22 cellular contexts compared by ENCODE assay signal in the genomic region with DNA sequence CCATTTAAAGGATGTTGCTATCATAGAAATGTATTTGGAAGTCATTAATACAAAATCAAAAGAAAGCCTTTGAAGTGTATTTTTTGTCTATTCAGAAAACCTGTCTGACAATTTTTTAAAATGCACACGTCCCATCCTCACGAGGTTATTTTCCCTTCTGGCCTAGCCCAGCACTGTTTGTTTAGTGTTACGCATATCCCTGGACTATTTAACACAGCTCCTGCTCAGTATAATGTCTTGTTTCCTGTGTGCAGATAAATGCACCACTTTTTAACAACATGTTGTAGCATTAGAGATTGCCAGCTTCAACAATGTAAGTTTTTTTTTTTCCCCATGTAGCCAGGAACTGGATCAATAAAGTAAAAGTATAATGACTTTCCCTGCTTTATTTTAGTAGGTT.
"Had no signal": no experiment of that assay in that cellular context is flagged by ENCODE, and none has a peak within 500 bp of the region (broad histone marks: within the 10 kb centered on the region; RNA-seq: fewer than 3 reads in every experiment).

No MANE protein-coding gene starts in this region.

- H3K9me3 ChIP-seq: colonic mucosa, gastrocnemius medialis, neutrophil, testis had no signal

- H3K27me3 ChIP-seq: brain microvascular endothelial cell, colonic mucosa, testis had no signal

- H3K4me3 ChIP-seq: colonic mucosa, gastrocnemius medialis, sigmoid colon, testis had no signal

- H3K36me3 Mint-ChIP-seq: type B pancreatic cell had no signal

- H3K4me1 ChIP-seq: colonic mucosa, gastrocnemius medialis, sigmoid colon, testis had no signal

- H3K36me3 ChIP-seq: brain microvascular endothelial cell, colonic mucosa, gastrocnemius medialis, neutrophil, sigmoid colon had no signal

- DNase-seq: activated CD4-positive, alpha-beta T cell treated with anti-CD3 and anti-CD28 coated beads, Interleukin-2, amount 10 ng/mL, durations not matched to agents 7 days and 5 days; activated CD8-positive, alpha-beta T cell treated with anti-CD3 and anti-CD28 coated beads, Interleukin-2, amount 10 ng/mL, durations not matched to agents 7 days and 5 days; activated naive CD4-positive, alpha-beta T cell treated with Interleukin-2 at 50 U/mL for 16 hours; activated T-cell treated with anti-CD3 and anti-CD28 coated beads, Interleukin-2, amount 50 U/mL, for 24 hours; aorta; brain microvascular endothelial cell; central memory CD4-positive, alpha-beta T cell; colonic mucosa; gastrocnemius medialis; head of caudate nucleus; kidney glomerular epithelial cell; left ventricle myocardium superior; sigmoid colon; stimulated activated CD4-positive, alpha-beta T cell treated with anti-CD3 and anti-CD28 coated beads, Interleukin-4, amount 100 ng/mL, for 4 hours; T-helper 9 cell; testis had no signal

- H3K27ac ChIP-seq: brain microvascular endothelial cell, colonic mucosa, gastrocnemius medialis, neutrophil, sigmoid colon, testis had no signal

- H3K4me3 Mint-ChIP-seq: activated CD4-positive, alpha-beta T cell treated with anti-CD3 and anti-CD28 coated beads, Interleukin-2, amount 10 ng/mL, durations not matched to agents 7 days and 5 days; activated CD8-positive, alpha-beta T cell treated with anti-CD3 and anti-CD28 coated beads, Interleukin-2, amount 10 ng/mL, durations not matched to agents 7 days and 5 days; activated T-cell treated with anti-CD3 and anti-CD28 coated beads, Interleukin-2, amount 50 U/mL, for 24 hours; stimulated activated memory B cell treated with anti-CD40 and anti-IgM and Interleukin-4, amounts not matched to agents 10 μg/mL and 1 μg/mL and 100 μg/mL, for 72 hours; type B pancreatic cell had no signal

- H3K27me3 Mint-ChIP-seq: activated CD4-positive, alpha-beta T cell treated with anti-CD3 and anti-CD28 coated beads, Interleukin-2, amount 10 ng/mL, durations not matched to agents 7 days and 5 days; activated T-cell treated with anti-CD3 and anti-CD28 coated beads, Interleukin-2, amount 50 U/mL, for 24 hours had no signal

- ATAC-seq: activated CD4-positive, CD25-positive, alpha-beta regulatory T cell treated with anti-CD3 and anti-CD28 coated beads, Interleukin-2, amount 50 U/mL, for 24 hours; activated CD8-positive, alpha-beta T cell treated with anti-CD3 and anti-CD28 coated beads, Interleukin-2, amount 10 ng/mL, durations not matched to agents 7 days and 5 days; esophagus mucosa; gastrocnemius medialis; left ventricle myocardium superior; stimulated activated memory B cell treated with anti-CD40 and anti-IgM and Interleukin-4, amounts not matched to agents 10 μg/mL and 1 μg/mL and 100 μg/mL, for 72 hours had no signal

- H3K27ac Mint-ChIP-seq: activated T-helper 2 cell treated with anti-CD3 and anti-CD28 coated beads, Interferon-gamma antibody, Interleukin-2, Interleukin-4, amounts not matched to agents 10 μg/mL and 5 μg/mL and 100 μg/mL, durations not matched to agents 14 hours and 24 hours and 36 hours; stimulated activated memory B cell treated with anti-CD40 and anti-IgM and Interleukin-4, amounts not matched to agents 10 μg/mL and 1 μg/mL and 100 μg/mL, for 72 hours; type B pancreatic cell had no signal
